Comparison of ENCODE assay signal across 1 cellular context in genomic region chr1:221335161-221336101, GRCh38.
A peak's percentile ranks its signal among the peaks of the same experiment; 100 is the strongest.
TF ChIP-seq lines count a peak whose summit lies in the region.

No MANE protein-coding gene starts in this region.

TF ChIP-seq in SK-N-SH, 30 proteins besides CTCF, POLR2A, EP300 and RAD21 (continued from another document):
- peak; percentile 78; the same call in 1 of the 2 replicates for TF ChIP-seq ZBTB33 (IDR thresholded peaks at IDR 0.05; ENCODE audit: borderline replicate concordance, low read depth)
- TF ChIP-seq RCOR1 (IDR thresholded peaks at IDR 0.05; ENCODE audit: low read length) = peak; percentile 22; the same call in 1 of the 2 replicates
TF ChIP-seq in SK-N-SH: peak in this region for 16.
